In the genomic region with DNA sequence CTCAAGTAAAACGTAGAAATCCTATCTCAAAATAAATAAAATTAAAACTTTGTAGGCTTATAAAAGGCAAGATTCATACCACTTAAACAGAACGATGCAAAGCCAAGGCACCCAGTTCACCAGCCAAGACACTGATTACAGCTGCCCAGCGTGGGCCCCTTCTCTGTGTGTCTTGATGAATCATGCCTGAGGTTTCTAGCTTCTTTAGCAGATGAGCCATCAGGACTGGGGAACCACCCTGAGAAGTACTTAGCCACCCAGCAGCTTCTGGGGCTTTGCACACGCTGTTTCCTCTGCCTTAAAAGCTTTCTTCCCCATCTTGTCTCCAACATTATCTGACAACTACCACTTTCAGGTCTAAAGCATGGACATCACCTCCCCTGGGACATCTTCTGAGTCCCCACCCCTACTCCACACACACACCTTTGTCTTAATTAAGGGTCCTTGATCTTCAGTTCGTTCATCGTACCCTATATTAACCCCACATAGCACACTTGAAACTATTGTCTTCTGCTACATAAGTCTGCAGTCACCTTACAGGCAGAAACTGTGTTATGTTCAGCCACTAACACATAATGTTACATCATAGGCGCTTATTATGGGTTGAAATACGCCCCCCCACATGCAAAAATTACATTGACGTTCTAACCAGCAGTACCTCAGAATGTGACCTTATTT, we compare ENCODE assay signal across 8 cellular contexts. TPM values are rescaled to one million over a fixed set of nuclear protein-coding genes. Genes with fewer than 3 reads are reported as not detected.
DNase-seq lines count a peak whose midpoint lies in the region; TF ChIP-seq lines count a peak whose summit lies in the region.

No MANE protein-coding gene starts in this region.

- H3K36me3 ChIP-seq in H7 (replicated peaks; ENCODE audit: control insufficient read depth, insufficient read depth, low read length): no peaks in the 10 kb centered on the region

- in situ Hi-C loops in ACHN (cut with HindIII; ENCODE audit: low pct_ligation_motif_present, low pct_unique_long_range_greater_than_20kb, low sequenced_read_pairs): no loop called here

- H3K27me3 ChIP-seq in H7 (ENCODE audit: control insufficient read depth, insufficient read depth, low read length): no peaks in the 10 kb centered on the region; the same call in 1 of the 2 replicates

- TF ChIP-seq CTCF in GM20000 (IDR thresholded peaks at IDR 0.05; ENCODE audit: extremely low read depth, missing control alignments): no peak

- DNase-seq in ACHN (peak; percentile 92), GM20000 (ENCODE audit: low spot score) (peak; percentile 61), M059J (ENCODE audit: low read depth) (peak; percentile 92), islet precursor cell (peak; percentile 85), NCI-H748 treated with DMSO at 0.1 percent for 48 hours (lab: John Stamatoyannopoulos, UW) (no peak), DMS79 treated with DMSO at 0.1 percent for 48 hours (lab: John Stamatoyannopoulos, UW) (no peak), H7 (no peak)
- DNase-seq in activated CD8-positive, alpha-beta memory T cell treated with anti-CD3 and anti-CD28 coated beads, Interleukin-2, amount 50 U/mL, for 48 hours: peak; percentile 74

- H3K4me3 ChIP-seq in H7 (ENCODE audit: insufficient read depth, low read depth, low read length): no peak overlapping the region

RNA-seq across cellular contexts. Expression of gene LAYN, which starts 8.7 kb away (rescaled TPM):
- 108 and 113 TPM in 2 replicates for total RNA-seq in M059J (2014; rRNA removed; shearing (Covaris generic))
- 1.0 and 1.2 TPM in 2 replicates for total RNA-seq in H7 (2014; rRNA removed; shearing (Covaris generic))

RNA-seq across cellular contexts. Expression of gene HOATZ, which starts 17.2 kb away (rescaled TPM):
- total RNA-seq in M059J (2014; rRNA removed; shearing (Covaris generic)): not detected in 2 replicates
- not detected in 2 replicates for total RNA-seq in H7 (2014; rRNA removed; shearing (Covaris generic))

RNA-seq across cellular contexts. Expression of gene BTG4, which starts 19.6 kb away (rescaled TPM):
- not detected in 2 replicates for total RNA-seq in M059J (2014; rRNA removed; shearing (Covaris generic))
- not detected in 2 replicates for total RNA-seq in H7 (2014; rRNA removed; shearing (Covaris generic))

Comparison
In these comparisons a context has a peak if more than half of its experiments do, and no peak if none do; other contexts are left out.
1. DNase-seq: peak in ACHN (single experiment), GM20000 (single experiment), M059J (single experiment), activated CD8-positive, alpha-beta memory T cell treated with anti-CD3 and anti-CD28 coated beads, Interleukin-2, amount 50 U/mL, for 48 hours (single experiment) and islet precursor cell (single experiment); none in NCI-H748 treated with DMSO at 0.1 percent for 48 hours (single experiment), DMS79 treated with DMSO at 0.1 percent for 48 hours (single experiment) and H7 (single experiment).
2. RNA of gene LAYN, which starts 8.7 kb away (total RNA-seq): 108 to 113 TPM in M059J; 1.0 to 1.2 TPM in H7; every median in the first group is over 10 times any median in the second.